8 cellular contexts compared by ENCODE assay signal in genomic region chr10:22103701-22104100, GRCh38.
DNase-seq lines count a peak whose midpoint lies in the region; ATAC-seq, FAIRE-seq and TF ChIP-seq lines count a peak whose summit lies in the region.

No MANE protein-coding gene starts in this region.

- H3K4me3 Mint-ChIP-seq in HFFc6 (no peak overlapping the region), astrocyte (ENCODE audit: unreplicated experiment) (no peak overlapping the region), neural crest cell (no peak overlapping the region)

- no peaks in the 10 kb centered on the region for H3K9me3 ChIP-seq in astrocyte (ENCODE audit: insufficient read depth, low read depth, low read length)
- no peaks in the 10 kb centered on the region for H3K9me3 ChIP-seq in stomach

- no peaks in the 10 kb centered on the region for H3K4me1 Mint-ChIP-seq in HFFc6 (ENCODE audit: low read depth)
- H3K4me1 Mint-ChIP-seq in astrocyte (ENCODE audit: low read depth, unreplicated experiment): no peaks in the 10 kb centered on the region
- no peaks in the 10 kb centered on the region for H3K4me1 Mint-ChIP-seq in neural crest cell

- no peak for TF ChIP-seq EP300 in stomach (IDR thresholded peaks at IDR 0.05)

- H3K4me1 ChIP-seq in astrocyte (ENCODE audit: insufficient read depth, low read length) (no peaks in the 10 kb centered on the region), stomach (no peaks in the 10 kb centered on the region)

- H3K27me3 Mint-ChIP-seq in HFFc6 (ENCODE audit: insufficient read depth) (peaks cover 2% of the 10 kb centered on the region; the same call in 1 of the 2 replicates), astrocyte (ENCODE audit: low read depth, unreplicated experiment) (peaks cover 5% of the 10 kb centered on the region), neural crest cell (ENCODE audit: low read depth) (no peaks in the 10 kb centered on the region)

- no peaks in the 10 kb centered on the region for H4K20me1 ChIP-seq in astrocyte (ENCODE audit: insufficient read depth, low read length)

- intact Hi-C loops in stomach (cut with DNase I; ENCODE audit: low total_unique reads): no loop called here

- WGBS in stomach, 5 donors: 44 to 87% (median 77%) methylated on average over 1 of the region's 1 CpG

- DNase-seq in GM06990 (ENCODE audit: extremely low read depth, insufficient read length) (no peak), HFFc6 (no peak), astrocyte (ENCODE audit: low read depth) (no peak), neural crest cell (ENCODE audit: low read depth, low spot score) (no peak), substantia nigra (lab: John Stamatoyannopoulos, UW) (no peak), stomach (no peak)

- TF ChIP-seq CTCF in GM06990 (IDR thresholded peaks at IDR 0.05; ENCODE audit: insufficient read depth, low read length, poor library complexity, severe bottlenecking): peak; percentile 39
- peak; percentile 20; the same call in 1 of the 2 replicates for TF ChIP-seq CTCF in HFFc6 (IDR thresholded peaks at IDR 0.05)
- TF ChIP-seq CTCF in astrocyte (IDR thresholded peaks at IDR 0.05; ENCODE audit: insufficient read depth, low read depth, low read length): peak; percentile 7
- TF ChIP-seq CTCF in neural crest cell (conservative IDR thresholded peaks at IDR 0.05): peak; percentile 50
- TF ChIP-seq CTCF in stomach (IDR thresholded peaks at IDR 0.05): peak in 1 of 7 experiments; percentile 24

- H3K4me2 ChIP-seq in astrocyte (ENCODE audit: low read length): no peak overlapping the region

- TF ChIP-seq POLR2A in stomach (IDR thresholded peaks at IDR 0.05): no peak

- H3K27ac ChIP-seq in astrocyte (ENCODE audit: low read depth, low read length) (no peak overlapping the region), substantia nigra (ENCODE audit: low read depth, low read length, poor library complexity, severe bottlenecking) (no peak overlapping the region), stomach (no peak overlapping the region)

- H3K36me3 ChIP-seq in GM06990 (ENCODE audit: control insufficient read depth, insufficient read depth, low read length): no peaks in the 10 kb centered on the region
- H3K36me3 ChIP-seq in astrocyte (ENCODE audit: insufficient read depth, low read length): no peaks in the 10 kb centered on the region
- H3K36me3 ChIP-seq in stomach: no peaks in the 10 kb centered on the region

- H3K4me3 ChIP-seq in GM06990 (replicated peaks; ENCODE audit: low read depth, low read length): no peak overlapping the region
- H3K4me3 ChIP-seq in astrocyte (ENCODE audit: insufficient read depth, low read depth, low read length): no peak overlapping the region
- no peak overlapping the region for H3K4me3 ChIP-seq in stomach

- H3K9ac ChIP-seq in astrocyte (ENCODE audit: low read length): no peak overlapping the region

- no peak overlapping the region for H2AFZ ChIP-seq in astrocyte (ENCODE audit: low read depth, low read length)

- H3K27me3 ChIP-seq in GM06990 (replicated peaks; ENCODE audit: control insufficient read depth, insufficient read depth, low read length) (no peaks in the 10 kb centered on the region), astrocyte (ENCODE audit: insufficient read depth, low read length) (no peaks in the 10 kb centered on the region), stomach (no peaks in the 10 kb centered on the region)

- H3K27ac Mint-ChIP-seq in HFFc6 (no peak overlapping the region), astrocyte (ENCODE audit: unreplicated experiment) (no peak overlapping the region), neural crest cell (ENCODE audit: unreplicated experiment) (no peak overlapping the region)

- peaks cover 4% of the 10 kb centered on the region; the same call in 1 of the 2 replicates for H3K9me3 Mint-ChIP-seq in HFFc6
- H3K9me3 Mint-ChIP-seq in astrocyte (ENCODE audit: unreplicated experiment): peaks cover 3% of the 10 kb centered on the region
- no peaks in the 10 kb centered on the region for H3K9me3 Mint-ChIP-seq in neural crest cell

- no peaks in the 10 kb centered on the region for H3K79me2 ChIP-seq in astrocyte (ENCODE audit: insufficient read depth, low read length)

- FAIRE-seq in astrocyte (lab: Jason Lieb, UNC): no peak

- ATAC-seq in HG03432 (IDR thresholded peaks at IDR 0.05; ENCODE audit: unreplicated experiment) (no peak), GM21737 (IDR thresholded peaks at IDR 0.05; ENCODE audit: unreplicated experiment) (no peak)

- H3K36me3 Mint-ChIP-seq in HFFc6 (ENCODE audit: low read depth): no peaks in the 10 kb centered on the region
- no peaks in the 10 kb centered on the region for H3K36me3 Mint-ChIP-seq in astrocyte (ENCODE audit: low read depth, unreplicated experiment)
- H3K36me3 Mint-ChIP-seq in neural crest cell (ENCODE audit: low read depth): no peaks in the 10 kb centered on the region
